In the genomic region with DNA sequence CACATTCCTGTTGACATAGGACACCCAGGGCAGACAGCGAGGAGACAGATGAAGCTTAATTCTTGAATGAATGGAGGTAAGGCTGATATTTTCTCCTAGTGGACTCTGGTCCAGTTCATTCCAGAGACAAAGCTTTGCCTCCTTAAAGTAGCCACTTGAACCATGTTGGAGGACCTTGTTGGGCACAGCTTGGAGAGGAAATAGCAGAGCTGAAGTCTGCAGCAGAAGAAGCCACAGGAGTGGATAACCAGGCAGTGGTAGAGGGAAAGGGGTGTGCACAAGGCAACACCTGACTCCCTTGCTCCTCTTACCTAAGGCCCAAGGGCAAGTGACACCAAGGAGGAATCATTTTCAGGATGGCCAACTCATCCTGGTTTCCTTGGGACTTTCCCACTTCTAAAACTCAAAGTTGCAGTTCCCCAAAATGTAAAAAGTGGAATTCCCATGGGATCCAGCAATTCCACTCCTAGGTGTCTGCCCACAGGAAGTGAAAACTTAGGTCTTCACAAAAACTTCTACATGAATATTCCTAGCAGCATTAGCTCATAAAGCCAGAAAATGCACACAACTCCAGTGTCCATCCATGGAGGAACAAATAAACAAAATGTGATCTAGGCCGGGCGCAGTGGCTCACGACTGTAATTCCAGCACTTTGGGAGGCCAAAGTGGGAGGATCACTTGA, we compare ENCODE assay signal across 20 cellular contexts. TPM values are rescaled to one million over a fixed set of nuclear protein-coding genes. Genes with fewer than 3 reads are reported as not detected.
DNase-seq lines count a peak whose midpoint lies in the region; FAIRE-seq and TF ChIP-seq lines count a peak whose summit lies in the region.
"Had no signal": no experiment of that assay in that cellular context is flagged by ENCODE, and none has a peak within 500 bp of the region (broad histone marks: within the 10 kb centered on the region; RNA-seq: fewer than 3 reads in every experiment).

No MANE protein-coding gene starts in this region.

- TF ChIP-seq POLR2A in GM12891 (IDR thresholded peaks at IDR 0.05; ENCODE audit: low read depth, low read length): no peak
- no peak for TF ChIP-seq POLR2A in sigmoid colon (IDR thresholded peaks at IDR 0.05)

- WGBS in sigmoid colon, 2 donors: 95 to 98% methylated on average over 4 of the region's 4 CpGs

- FAIRE-seq in GM12891 (lab: Jason Lieb, UNC) (no peak), bronchial epithelial cell (lab: Jason Lieb, UNC) (peak; percentile 28)
- FAIRE-seq: G401.6, GM12878, H1 had no signal

- TF ChIP-seq CTCF in bronchial epithelial cell (IDR thresholded peaks at IDR 0.05; ENCODE audit: insufficient read depth, low read length, severe bottlenecking) (no peak), sigmoid colon (IDR thresholded peaks at IDR 0.05) (no peak)

- peaks cover 0 to 3% (median 0%) of the 10 kb centered on the region in 4 donors for H3K9me3 ChIP-seq in sigmoid colon
- no peaks in the 10 kb centered on the region; the same call in 1 of the 2 replicates for H3K9me3 ChIP-seq in HAP-1
- H3K9me3 ChIP-seq: Caco-2 had no signal

- in situ Hi-C loops in HAP-1 (cut with MboI; ENCODE audit: low sequenced_read_pairs): no loop called here

- no peak for TF ChIP-seq EP300 in sigmoid colon (IDR thresholded peaks at IDR 0.05)

- no peak overlapping the region for H3K27ac ChIP-seq in sigmoid colon
- H3K27ac ChIP-seq: GM23248 had no signal

- H3K36me3 ChIP-seq in bronchial epithelial cell (ENCODE audit: control insufficient read depth, insufficient read depth, low read length): no peaks in the 10 kb centered on the region
- H3K36me3 ChIP-seq in sigmoid colon: no peaks in the 10 kb centered on the region
- H3K36me3 ChIP-seq in HAP-1 (replicated peaks): no peaks in the 10 kb centered on the region

- intact Hi-C loops in sigmoid colon (cut with DNase I): no loop called here

- H3K4me1 ChIP-seq in sigmoid colon (no peaks in the 10 kb centered on the region), HAP-1 (no peaks in the 10 kb centered on the region)
- H3K4me1 ChIP-seq: Caco-2 had no signal

- H3K27me3 ChIP-seq in bronchial epithelial cell (ENCODE audit: control insufficient read depth, insufficient read depth, low read length) (no peaks in the 10 kb centered on the region), sigmoid colon (no peaks in the 10 kb centered on the region), HAP-1 (ENCODE audit: low read depth) (no peaks in the 10 kb centered on the region)

- H3K4me3 ChIP-seq in bronchial epithelial cell (ENCODE audit: low read depth, low read length): no peak overlapping the region
- H3K4me3 ChIP-seq in sigmoid colon: no peak overlapping the region
- H3K4me3 ChIP-seq in HAP-1: no peak overlapping the region
- H3K4me3 ChIP-seq: GM12878, GM23248 had no signal

- DNase-seq in GM12891 (ENCODE audit: insufficient read length, low spot score) (no peak), bronchial epithelial cell (ENCODE audit: low read depth) (no peak), sigmoid colon (peak; percentile 9), HAP-1 (ENCODE audit: low spot score in 2 of 2) (no peak), MV-4-11 (lab: John Stamatoyannopoulos, UW) (no peak)
- no peak for DNase-seq in stimulated activated CD4-positive, alpha-beta T cell treated with anti-CD3 and anti-CD28 coated beads, Interleukin-2, amount 100 ng/mL, for 24 hours
- DNase-seq: C1 segment of cervical spinal cord; Caco-2; CD4-positive, CD25-positive, alpha-beta regulatory T cell; CD8-positive, alpha-beta T cell; DMS153; DND-41; GM23248; H7; HFFc6 had no signal

TF ChIP-seq in GM12891, 5 proteins besides CTCF, POLR2A, EP300 and RAD21:
- TF ChIP-seq SPI1 (IDR thresholded peaks at IDR 0.05; ENCODE audit: low read depth, low read length) (peak; percentile 29; the same call in 1 of the 2 replicates), POU2F2 (IDR thresholded peaks at IDR 0.05; ENCODE audit: low read depth, low read length) (no peak)
TF ChIP-seq in GM12891: peak in this region for 1.

RNA-seq across cellular contexts. Expression of a gene that starts 6.6 kb away (rescaled TPM):
- polyA plus RNA-seq in GM12891 (2012; ENCODE audit: low read depth, missing spikeins): 1.8 TPM
- total RNA-seq in bronchial epithelial cell: 2.4 and 5.6 TPM in 2 replicates
- total RNA-seq in sigmoid colon: 10 to 100 TPM; 14.3 to 21.2 (median 17.4) TPM
- polyA plus RNA-seq in sigmoid colon: 1 to 10 TPM; 1.2 to 4.2 (median 3.6) TPM

RNA-seq across cellular contexts. Expression of a gene that starts 18.6 kb away (rescaled TPM):
- polyA plus RNA-seq in GM12891 (2012; ENCODE audit: low read depth, missing spikeins): 0.09 TPM
- total RNA-seq in bronchial epithelial cell (not detected in 2 replicates), sigmoid colon (not detected)
- under 1 TPM in 1 of 3 donors, not detected in 2; 0.06 TPM for polyA plus RNA-seq in sigmoid colon
- total RNA-seq: A673; Caco-2; CD4-positive, CD25-positive, alpha-beta regulatory T cell; CD8-positive, alpha-beta T cell; GM23248; H1; H7; HFFc6 had no signal
- polyA plus RNA-seq: BJ; CD4-positive, CD25-positive, alpha-beta regulatory T cell; GM23248; H1 had no signal
